Comparison of ENCODE assay signal across 8 cellular contexts in the genomic region with DNA sequence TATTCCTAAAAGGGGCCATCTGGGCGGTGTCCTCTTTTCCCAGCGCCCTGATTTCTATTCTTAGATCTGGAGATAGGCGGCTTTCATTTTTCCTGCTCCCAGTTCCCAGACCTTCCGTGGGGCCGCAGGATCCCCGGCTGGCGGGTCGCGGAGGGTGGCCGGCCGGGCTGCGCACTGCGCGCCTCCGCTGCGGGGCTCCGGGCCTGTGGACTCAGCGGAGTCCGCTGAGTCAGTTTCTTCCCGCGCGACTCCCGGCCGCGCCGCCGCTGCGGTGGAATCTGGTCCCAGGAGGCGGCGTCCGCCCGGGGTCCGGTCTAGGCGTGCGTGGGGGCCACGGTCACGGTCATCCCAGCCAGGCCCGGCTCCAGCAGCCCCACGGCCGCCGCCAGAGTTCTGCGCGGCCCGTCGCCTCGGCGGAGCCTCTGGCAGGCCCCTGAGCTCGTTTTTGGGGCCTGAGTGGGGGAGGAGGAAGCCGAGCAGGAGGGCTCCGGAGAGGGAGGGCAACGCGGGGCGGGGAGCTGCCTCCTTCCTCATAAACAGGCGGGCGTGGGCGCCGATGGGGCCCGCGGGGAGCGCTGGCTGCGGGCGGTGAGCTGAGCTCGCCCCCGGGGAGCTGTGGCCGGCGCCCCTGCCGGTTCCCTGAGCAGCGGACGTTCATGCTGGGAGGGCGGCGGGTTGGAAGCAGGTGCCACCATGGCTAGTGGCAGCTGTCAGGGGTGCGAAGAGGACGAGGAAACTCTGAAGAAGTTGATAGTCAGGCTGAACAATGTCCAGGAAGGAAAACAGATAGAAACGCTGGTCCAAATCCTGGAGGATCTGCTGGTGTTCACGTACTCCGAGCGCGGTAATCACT. TPM values are rescaled to one million over a fixed set of nuclear protein-coding genes. Genes with fewer than 3 reads are reported as not detected.
DNase-seq lines count a peak whose midpoint lies in the region; ATAC-seq and TF ChIP-seq lines count a peak whose summit lies in the region.

Gene LRRK2, plus strand, starts transcription at position 559 of the 853 bp plus-strand sequence. Its CDS starts 135 bp downstream, at position 694.

- WGBS in right lobe of liver (ENCODE audit: insufficient coverage, low coverage, low lambda C conversion rate, missing lambda C conversion rate), result 7% methylated on average over 35 of the region's 78 CpGs

- H3K9me3 ChIP-seq in right lobe of liver, result no peaks in the 10 kb centered on the region

- TF ChIP-seq CTCF in GM06990 (IDR thresholded peaks at IDR 0.05; ENCODE audit: insufficient read depth, low read length, poor library complexity, severe bottlenecking) (no peak), right lobe of liver (IDR thresholded peaks at IDR 0.05) (peak in 1 of 4 donors; percentile 7)

- H3K36me3 ChIP-seq in GM06990 (ENCODE audit: control insufficient read depth, insufficient read depth, low read length) (no peaks in the 10 kb centered on the region), right lobe of liver (no peaks in the 10 kb centered on the region)

- TF ChIP-seq POLR2A in right lobe of liver (IDR thresholded peaks at IDR 0.05), result peak; percentile 87

- DNase-seq in GM06990 (ENCODE audit: extremely low read depth, insufficient read length) (peak; percentile 76), Kasumi-1 (lab: John Stamatoyannopoulos, UW) (peak; percentile 66 to 75), dedifferentiated amniotic fluid mesenchymal stem cell (ENCODE audit: extremely low spot score) (peak; percentile 69), right lobe of liver (peak; percentile 84 to 91 (median 88)), SW480 (ENCODE audit: low spot score) (no peak)
- DNase-seq in activated CD4-positive, alpha-beta T cell treated with anti-CD3 and anti-CD28 coated beads for 48 hours, result peak; percentile 27
- DNase-seq in stimulated activated CD8-positive, alpha-beta memory T cell treated with anti-CD3 and anti-CD28 coated beads, Interleukin-12 subunit alpha, Interleukin-12 subunit beta, amount 100 ng/mL, for 4 hours (ENCODE audit: low read depth), result peak; percentile 37

- H3K27me3 ChIP-seq in GM06990 (replicated peaks; ENCODE audit: control insufficient read depth, insufficient read depth, low read length) (no peaks in the 10 kb centered on the region), right lobe of liver (no peaks in the 10 kb centered on the region)

- H3K4me3 ChIP-seq in GM06990 (replicated peaks; ENCODE audit: low read depth, low read length) (peak within 1 kb of the TSS; percentile 69), right lobe of liver (peak within 1 kb of the TSS; percentile 58 to 69 (median 65))

- intact Hi-C loops in right lobe of liver (cut with DNase I), result no loop called here

- peak within 1 kb of the TSS; percentile 96 for H3K27ac ChIP-seq in right lobe of liver

- peak; percentile 35 for ATAC-seq in GM21786 (IDR thresholded peaks at IDR 0.05; ENCODE audit: unreplicated experiment)
- ATAC-seq in right lobe of liver, result peak; percentile 82 to 92 (median 90)

- H3K4me1 ChIP-seq in right lobe of liver, result peaks cover 0 to 7% (median 2%) of the 10 kb centered on the region in 4 donors

RNA-seq across cellular contexts. Expression of gene LRRK2, which starts in this region (rescaled TPM):
- 10 to 100 TPM in 1 of 6 experiments, 1 to 10 TPM in 5; 4.1 to 19.1 (median 6.1) TPM for total RNA-seq in right lobe of liver
